In the genomic region with DNA sequence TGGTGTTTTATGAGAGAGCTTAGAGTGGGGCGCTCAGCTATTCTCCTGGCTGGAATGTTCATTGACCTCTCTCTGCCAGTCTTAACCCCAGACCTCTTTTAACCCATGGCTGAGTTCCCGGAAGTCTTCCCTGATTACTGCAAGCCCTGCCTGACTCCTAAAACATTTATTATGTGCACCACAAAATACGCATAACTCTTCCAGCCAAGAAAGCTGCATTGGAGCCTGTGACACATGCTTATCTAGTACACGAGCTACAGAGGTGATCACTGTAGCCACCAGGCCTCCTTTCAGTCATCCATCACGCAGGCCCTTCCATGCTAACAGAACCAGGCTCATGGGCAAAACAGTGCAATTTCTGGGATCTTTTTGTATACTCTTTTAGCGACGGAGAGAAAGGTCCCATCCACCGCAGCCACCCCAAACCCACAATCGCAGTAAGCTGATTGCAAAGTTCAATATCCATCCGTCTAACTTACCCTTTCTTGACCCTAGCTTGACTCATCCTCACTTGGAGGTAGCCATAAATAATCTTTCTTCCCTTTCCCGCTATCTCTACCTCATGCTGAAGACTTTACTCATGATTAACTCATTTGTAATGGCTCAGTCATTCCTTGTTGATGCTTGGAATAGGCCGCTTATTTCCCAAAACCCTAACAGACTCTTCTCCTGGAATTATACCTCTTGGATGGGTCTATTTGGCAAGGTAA, we compare ENCODE assay signal across 24 cellular contexts.
"Had no signal": no experiment of that assay in that cellular context is flagged by ENCODE, and none has a peak within 500 bp of the region (broad histone marks: within the 10 kb centered on the region; RNA-seq: fewer than 3 reads in every experiment).

No MANE protein-coding gene starts in this region.

- H3K27ac ChIP-seq: Peyer's patch had no signal

- H3K27me3 Mint-ChIP-seq: activated B cell treated with CpG ODN at 0.5 μM for 24 hours; activated CD4-positive, alpha-beta T cell treated with anti-CD3 and anti-CD28 coated beads, Interleukin-2, amount 10 ng/mL, durations not matched to agents 24 days and 14 days; activated naive CD8-positive, alpha-beta T cell; T-helper 17 cell had no signal

- H3K9me3 ChIP-seq: Peyer's patch had no signal

- H3K4me3 Mint-ChIP-seq: activated B cell treated with CpG ODN at 0.5 μM for 24 hours; activated CD4-positive, alpha-beta T cell treated with anti-CD3 and anti-CD28 coated beads, Interleukin-2, amount 10 ng/mL, durations not matched to agents 24 days and 14 days; activated naive CD4-positive, alpha-beta T cell treated with anti-CD3 and anti-CD28 coated beads for 36 hours; activated naive CD8-positive, alpha-beta T cell; activated T-cell treated with anti-CD3 and anti-CD28 coated beads, Interleukin-2, amount 50 U/mL, for 4 hours; T-helper 17 cell had no signal

- FAIRE-seq: TTC549 had no signal

- H3K27ac Mint-ChIP-seq: activated B cell treated with CpG ODN at 0.5 μM for 24 hours; activated CD4-positive, alpha-beta T cell treated with anti-CD3 and anti-CD28 coated beads, Interleukin-2, amount 10 ng/mL, durations not matched to agents 24 days and 14 days; activated naive CD4-positive, alpha-beta T cell treated with anti-CD3 and anti-CD28 coated beads for 36 hours; activated naive CD8-positive, alpha-beta T cell; T-helper 17 cell had no signal

- H3K27me3 ChIP-seq: Peyer's patch had no signal

- H3K36me3 ChIP-seq: Peyer's patch had no signal

- ATAC-seq: activated T-cell treated with anti-CD3 and anti-CD28 coated beads, Interleukin-2, amount 50 U/mL, for 4 hours; T-helper 17 cell had no signal

- H3K4me1 Mint-ChIP-seq: activated B cell treated with CpG ODN at 0.5 μM for 24 hours; activated CD4-positive, alpha-beta T cell treated with anti-CD3 and anti-CD28 coated beads, Interleukin-2, amount 10 ng/mL, durations not matched to agents 24 days and 14 days; T-helper 17 cell had no signal

- H3K4me3 ChIP-seq: Peyer's patch had no signal

- DNase-seq: activated B cell treated with CpG ODN at 0.5 μM for 24 hours; activated CD4-positive, alpha-beta T cell treated with anti-CD3 and anti-CD28 coated beads for 1 hour; activated CD4-positive, alpha-beta T cell treated with anti-CD3 and anti-CD28 coated beads, Interleukin-2, amount 10 ng/mL, durations not matched to agents 24 days and 14 days; activated CD4-positive, alpha-beta T cell treated with anti-CD3 and anti-CD28 coated beads, Interleukin-2, amount 50 U/mL, for 48 hours; activated CD8-positive, alpha-beta memory T cell treated with anti-CD3 and anti-CD28 coated beads for 24 hours; activated gamma-delta T cell; activated naive CD4-positive, alpha-beta T cell treated with anti-CD3 and anti-CD28 coated beads for 36 hours; activated T-cell treated with anti-CD3 and anti-CD28 coated beads, Interleukin-2, amount 50 U/mL, for 4 hours; amygdala; caudate nucleus; KG1; MV-4-11; NCI-H1092 treated with DMSO at 0.1 percent for 48 hours; NCI-H1417 treated with DMSO at 0.1 percent for 48 hours; NCI-H1694 treated with DMSO at 0.1 percent for 48 hours; NCI-H2029 treated with DMSO at 0.1 percent for 48 hours; NCI-H446; NCI-H524; Peyer's patch; SIG-M5; T-helper 17 cell; T-helper 9 cell had no signal

- H3K4me1 ChIP-seq: Peyer's patch had no signal

- H3K36me3 Mint-ChIP-seq: activated naive CD8-positive, alpha-beta T cell had no signal
